Comparison of ENCODE assay signal across 39 cellular contexts in genomic region chr4:151207186-151207585, GRCh38.
DNase-seq lines count a peak whose midpoint lies in the region; ATAC-seq, FAIRE-seq and TF ChIP-seq lines count a peak whose summit lies in the region.
"Had no signal": no experiment of that assay in that cellular context is flagged by ENCODE, and none has a peak within 500 bp of the region (broad histone marks: within the 10 kb centered on the region; RNA-seq: fewer than 3 reads in every experiment).

No MANE protein-coding gene starts in this region.

- CTCF ChIA-PET in Calu3 (lab: Charles Lee) (interaction anchor here (0.6 kb wide), 1 partner anchor 11 kb away, joined by 3 read pairs; no protein-coding TSS in a partner anchor), HepG2 (lab: Yijun Ruan, JAX; ENCODE audit: low intra/inter-chr PET ratio, low total read pairs) (no interaction called here)

- BruUV-seq in Calu3 (replicated peaks; lab: Mats Ljungman, UMichigan) (no TSS peak), HepG2 (replicated peaks; lab: Mats Ljungman, UMichigan) (no TSS peak)

- ATAC-seq in HepG2 (no peak), HG03460 (IDR thresholded peaks at IDR 0.05; ENCODE audit: unreplicated experiment) (no peak), GM18519 (IDR thresholded peaks at IDR 0.05; ENCODE audit: low FRiP score, unreplicated experiment) (no peak)
- ATAC-seq: gastrocnemius medialis; K562; naive thymus-derived CD4-positive, alpha-beta T cell; psoas muscle; stimulated activated naive B cell treated with anti-CD40 and anti-IgM and Interleukin-4, amounts not matched to agents 10 μg/mL and 1 μg/mL and 100 μg/mL, for 72 hours had no signal

- WGBS in HepG2 (ENCODE audit: low lambda C conversion rate), result 71% methylated on average over 1 of the region's 1 CpG
- WGBS in small intestine, 3 donors, result 32 to 48% (median 40%) methylated on average over 1 of the region's 1 CpG

- in situ Hi-C loops in HepG2 (cut with HindIII; ENCODE audit: extremely low pct_ligation_motif_present, low pct_unique_long_range_greater_than_20kb), result no loop called here

- H3K9ac ChIP-seq in HepG2 (ENCODE audit: insufficient read depth, low read depth, low read length), result peak overlapping the region; percentile 30; the same call in 1 of the 2 replicates
- H3K9ac ChIP-seq: GM23248, SK-N-SH had no signal

- H3K4me1 ChIP-seq in HepG2 (ENCODE audit: insufficient read depth, low read length), result peaks cover 76% of the 10 kb centered on the region
- peaks cover 9 to 13% of the 10 kb centered on the region in 2 donors for H3K4me1 ChIP-seq in small intestine (ENCODE audit: control insufficient read depth in 2 of 2, insufficient read depth in 1 of 2, low read depth in 1 of 2, low read length in 1 of 2)
- H3K4me1 ChIP-seq: uterus had no signal

- H3K27me3 ChIP-seq in HepG2 (ENCODE audit: control insufficient read depth in 1 of 2, insufficient read depth in 2 of 2, low read length in 2 of 2), result no peaks in the 10 kb centered on the region
- no peaks in the 10 kb centered on the region for H3K27me3 ChIP-seq in small intestine (ENCODE audit: control insufficient read depth in 2 of 2, insufficient read depth in 2 of 2, low read length in 2 of 2)
- H3K27me3 ChIP-seq: gastrocnemius medialis, hepatocyte, suprapubic skin, uterus had no signal

- no peaks in the 10 kb centered on the region for H3K9me3 Mint-ChIP-seq in Calu3 (ENCODE audit: low read depth, unreplicated experiment)
- H3K9me3 Mint-ChIP-seq: CD4-positive, CD25-positive, alpha-beta regulatory T cell; mesothelial cell of epicardium; naive thymus-derived CD4-positive, alpha-beta T cell; stimulated activated naive B cell treated with anti-CD40 and anti-IgM and Interleukin-4, amounts not matched to agents 10 μg/mL and 1 μg/mL and 100 μg/mL, for 72 hours; T-helper 1 cell treated with Interleukin-12 subunit alpha and Interleukin-12 subunit beta and Interleukin-4 antibody, amounts not matched to agents 30 μg/mL and 1 μg/mL, for 36 hours had no signal

- peaks cover 4% of the 10 kb centered on the region in 2 experiments; a peak in 2 of 5 replicates for H3K36me3 ChIP-seq in HepG2 (replicated peaks in 1 of 2; ENCODE audit: control insufficient read depth in 1 of 2, insufficient read depth in 2 of 2, low read length in 2 of 2)
- H3K36me3 ChIP-seq in small intestine (ENCODE audit: control insufficient read depth in 2 of 2, insufficient read depth in 2 of 2, low read length in 2 of 2), result no peaks in the 10 kb centered on the region
- H3K36me3 ChIP-seq: gastrocnemius medialis, suprapubic skin, uterus had no signal

- no peaks in the 10 kb centered on the region for H3K36me3 Mint-ChIP-seq in Calu3 (ENCODE audit: insufficient read depth, unreplicated experiment)
- H3K36me3 Mint-ChIP-seq: activated naive CD8-positive, alpha-beta T cell; CD4-positive, CD25-positive, alpha-beta regulatory T cell; naive thymus-derived CD4-positive, alpha-beta T cell; stimulated activated naive B cell treated with anti-CD40 and anti-IgM and Interleukin-4, amounts not matched to agents 10 μg/mL and 1 μg/mL and 100 μg/mL, for 72 hours had no signal

- POLR2A ChIA-PET in HepG2 (lab: Yijun Ruan, JAX), result interaction anchor here (1.1 to 4.1 kb wide), 3 partner anchors 21 to 118 kb away, joined by 3 to 27 read pairs (median 3); partner anchors contain the start of gene SH3D19

- H3K27ac ChIP-seq in cingulate gyrus (ENCODE audit: low read depth, low read length) (peak overlapping the region; percentile 6), HepG2 (ENCODE audit: extremely low read length, insufficient read depth, low read length) (peak overlapping the region; percentile 91), small intestine (ENCODE audit: low read depth in 1 of 2, low read length in 1 of 2) (peak overlapping the region; percentile 16 to 36)
- H3K27ac ChIP-seq: GM23248, hepatocyte, psoas muscle, suprapubic skin, uterus had no signal

- H3K9me3 ChIP-seq in HepG2 (ENCODE audit: low read length) (no peaks in the 10 kb centered on the region), small intestine (ENCODE audit: control insufficient read depth, low read depth) (no peaks in the 10 kb centered on the region)
- H3K9me3 ChIP-seq: gastrocnemius medialis, psoas muscle, SK-N-SH, suprapubic skin, uterus had no signal

- peak overlapping the region; percentile 44 for H3K4me2 ChIP-seq in HepG2 (ENCODE audit: low read depth, low read length)
- H3K4me2 ChIP-seq: hepatocyte, SK-N-SH had no signal

- TF ChIP-seq RAD21 in HepG2 (CRISPR knock-in tag; IDR thresholded peaks at IDR 0.05), result no peak

- FAIRE-seq in HepG2 (lab: Jason Lieb, UNC) (no peak), small intestine (lab: Jason Lieb, UNC) (no peak)
- FAIRE-seq: bronchial epithelial cell, D721Med, HTR-8/SVneo, K562 had no signal

- H3K27me3 Mint-ChIP-seq in Calu3 (ENCODE audit: unreplicated experiment), result no peaks in the 10 kb centered on the region
- H3K27me3 Mint-ChIP-seq: activated naive CD8-positive, alpha-beta T cell; CD4-positive, CD25-positive, alpha-beta regulatory T cell; naive thymus-derived CD4-positive, alpha-beta T cell; stimulated activated naive B cell treated with anti-CD40 and anti-IgM and Interleukin-4, amounts not matched to agents 10 μg/mL and 1 μg/mL and 100 μg/mL, for 72 hours had no signal

- TF ChIP-seq EP300 in HepG2 (IDR thresholded peaks at IDR 0.05; ENCODE audit: low read depth in 2 of 2, low read length in 2 of 2) (no peak), HepG2 (CRISPR knock-in tag; IDR thresholded peaks at IDR 0.05; ENCODE audit: borderline replicate concordance) (no peak)

- H3K4me3 ChIP-seq in HepG2 (replicated peaks in 1 of 3; ENCODE audit: insufficient read depth in 1 of 3, low read depth in 2 of 3, low read length in 3 of 3) (no peak overlapping the region), small intestine (ENCODE audit: low read depth in 1 of 2, low read length in 2 of 2) (no peak overlapping the region)
- H3K4me3 ChIP-seq: gastrocnemius medialis, GM23248, hepatocyte, K562, psoas muscle, suprapubic skin, uterus had no signal

- H2AFZ ChIP-seq in HepG2 (ENCODE audit: low read length), result no peak overlapping the region
- H2AFZ ChIP-seq: GM23248, hepatocyte had no signal

- H3K79me2 ChIP-seq in HepG2 (ENCODE audit: insufficient read depth, low read length), result peaks cover 14% of the 10 kb centered on the region

- TF ChIP-seq CTCF in Calu3 (IDR thresholded peaks at IDR 0.05; ENCODE audit: unreplicated experiment) (no peak), HepG2 (CRISPR knock-in tag; IDR thresholded peaks at IDR 0.05) (no peak)

- DNase-seq in Calu3 (no peak), HepG2 (ENCODE audit: low spot score) (peak; percentile 46), small intestine (peak; percentile 24), UCSD-AML1 (lab: John Stamatoyannopoulos, UW; ENCODE audit: unreplicated experiment) (no peak)
- no peak for DNase-seq in stimulated activated CD4-positive, alpha-beta T cell treated with anti-CD3 and anti-CD28 coated beads, Interleukin-2, amount 100 ng/mL, for 24 hours
- DNase-seq: activated CD4-positive, alpha-beta T cell treated with anti-CD3 and anti-CD28 coated beads, Interleukin-2, amount 50 U/mL, for 1 hour; activated CD4-positive, CD25-positive, alpha-beta regulatory T cell; activated effector memory CD4-positive, alpha-beta T cell treated with Interleukin-2 at 50 U/mL for 16 hours; activated T-cell treated with anti-CD3 and anti-CD28 coated beads, Interleukin-2, amount 50 U/mL, for 1 hour; AML-193; aorta; CD4-positive, CD25-positive, alpha-beta regulatory T cell; cortex of kidney; DND-41; gastrocnemius medialis; GF-D8; GM23248; naive thymus-derived CD4-positive, alpha-beta T cell; NCI-H1105 treated with DMSO at 0.1 percent for 48 hours; NCI-H1930; NCI-H2171 treated with DMSO at 0.1 percent for 48 hours; NCI-H510A treated with DMSO at 0.1 percent for 48 hours; nucleus accumbens; psoas muscle; SK-N-SH; stimulated activated naive B cell treated with anti-CD40 and anti-IgM and Interleukin-4, amounts not matched to agents 10 μg/mL and 1 μg/mL and 100 μg/mL, for 72 hours; uterus had no signal

- H3K4me1 Mint-ChIP-seq in Calu3 (ENCODE audit: low read depth, unreplicated experiment), result peaks cover 47% of the 10 kb centered on the region
- H3K4me1 Mint-ChIP-seq: CD4-positive, CD25-positive, alpha-beta regulatory T cell; naive thymus-derived CD4-positive, alpha-beta T cell; stimulated activated naive B cell treated with anti-CD40 and anti-IgM and Interleukin-4, amounts not matched to agents 10 μg/mL and 1 μg/mL and 100 μg/mL, for 72 hours had no signal

- H4K20me1 ChIP-seq in HepG2 (ENCODE audit: insufficient read depth, low read length), result no peaks in the 10 kb centered on the region

- peak overlapping the region; percentile 7 for H3K4me3 Mint-ChIP-seq in Calu3 (ENCODE audit: low read depth, unreplicated experiment)
- H3K4me3 Mint-ChIP-seq: activated naive CD8-positive, alpha-beta T cell; CD4-positive, CD25-positive, alpha-beta regulatory T cell; mesothelial cell of epicardium; naive thymus-derived CD4-positive, alpha-beta T cell; stimulated activated naive B cell treated with anti-CD40 and anti-IgM and Interleukin-4, amounts not matched to agents 10 μg/mL and 1 μg/mL and 100 μg/mL, for 72 hours; T-helper 1 cell treated with Interleukin-12 subunit alpha and Interleukin-12 subunit beta and Interleukin-4 antibody, amounts not matched to agents 30 μg/mL and 1 μg/mL, for 36 hours had no signal

- no peak for TF ChIP-seq POLR2A in HepG2 (IDR thresholded peaks at IDR 0.05; ENCODE audit: insufficient read depth in 1 of 2, low read depth in 2 of 2, low read length in 2 of 2)

- intact Hi-C loops in Calu3 (cut with micrococcal nuclease; ENCODE audit: unreplicated experiment), result no loop called here
- intact Hi-C loops in HepG2 (cut with micrococcal nuclease; ENCODE audit: unreplicated experiment), result no loop called here

- peak overlapping the region; percentile 7 for H3K27ac Mint-ChIP-seq in Calu3 (ENCODE audit: unreplicated experiment)
- H3K27ac Mint-ChIP-seq: activated naive CD8-positive, alpha-beta T cell; CD4-positive, CD25-positive, alpha-beta regulatory T cell; mesothelial cell of epicardium; naive thymus-derived CD4-positive, alpha-beta T cell; stimulated activated naive B cell treated with anti-CD40 and anti-IgM and Interleukin-4, amounts not matched to agents 10 μg/mL and 1 μg/mL and 100 μg/mL, for 72 hours; T-helper 1 cell treated with Interleukin-12 subunit alpha and Interleukin-12 subunit beta and Interleukin-4 antibody, amounts not matched to agents 30 μg/mL and 1 μg/mL, for 36 hours had no signal

TF ChIP-seq in HepG2, 621 proteins besides CTCF, POLR2A, EP300 and RAD21:
- TF ChIP-seq ZFX (CRISPR knock-in tag; IDR thresholded peaks at IDR 0.05; ENCODE audit: low read depth) (peak; percentile 24; the same call in 1 of the 2 replicates), ELF3 (CRISPR knock-in tag; IDR thresholded peaks at IDR 0.05) (peak; percentile 39; the same call in 1 of the 2 replicates), ZNF337 (CRISPR knock-in tag; IDR thresholded peaks at IDR 0.05; ENCODE audit: borderline replicate concordance, low read depth) (no peak), ZNF432 (CRISPR knock-in tag; IDR thresholded peaks at IDR 0.05; ENCODE audit: borderline replicate concordance) (no peak), GFI1 (CRISPR knock-in tag; IDR thresholded peaks at IDR 0.05; ENCODE audit: borderline replicate concordance) (0 out of 2 replicates have a peak, but pooled peaks have one; percentile 21)
TF ChIP-seq in HepG2: peak in this region for 3.

Comparison
In these comparisons a context has a peak if more than half of its experiments do, and no peak if none do; other contexts are left out.
1. DNase-seq: peak in HepG2 (single experiment) and small intestine (single experiment); none in Calu3 (single experiment), UCSD-AML1 (single experiment) and stimulated activated CD4-positive, alpha-beta T cell treated with anti-CD3 and anti-CD28 coated beads, Interleukin-2, amount 100 ng/mL, for 24 hours (0 of 2).
2. H3K27ac ChIP-seq: peak in every context shown above with its lines; median percentile 91 in HepG2; 26 in small intestine; 6 in cingulate gyrus.